Comparison of ENCODE assay signal across 1 cellular context in the genomic region with DNA sequence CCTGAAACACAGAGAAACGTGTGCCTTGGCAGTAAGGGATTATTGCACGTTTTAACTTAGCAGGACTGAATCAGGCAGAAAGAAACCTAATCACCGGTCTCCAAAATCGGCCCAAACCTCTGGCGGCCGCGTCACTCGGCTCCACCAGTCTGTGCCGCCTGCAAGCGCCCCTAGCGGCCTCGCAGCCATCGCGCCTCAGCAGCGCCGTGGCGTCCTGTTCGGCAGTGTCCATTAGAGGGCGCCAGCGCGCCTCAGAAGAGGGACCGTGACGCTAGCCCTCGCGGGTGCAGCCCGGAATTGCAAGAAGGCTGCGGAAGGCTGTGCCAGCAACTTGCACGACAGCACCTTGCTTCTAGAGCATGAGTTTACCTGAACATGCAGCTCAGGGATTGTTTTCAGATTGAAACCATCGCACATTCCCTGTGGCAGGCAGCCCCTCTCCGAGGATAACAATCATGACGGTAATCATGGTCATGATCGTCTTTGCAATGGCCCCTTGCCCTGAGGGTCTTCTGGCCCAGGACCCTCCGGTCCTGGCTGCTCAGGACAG.
TF ChIP-seq lines count a peak whose summit lies in the region.

No MANE protein-coding gene starts in this region.

TF ChIP-seq in HepG2, 621 proteins besides CTCF, POLR2A, EP300 and RAD21 (continued from another document and continues in another):
- TF ChIP-seq ARID5B (CRISPR knock-in tag; IDR thresholded peaks at IDR 0.05) = peak; percentile 76
- no peak for TF ChIP-seq KIAA2018 (CRISPR knock-in tag; IDR thresholded peaks at IDR 0.05; ENCODE audit: borderline replicate concordance)
- TF ChIP-seq THAP9 (CRISPR knock-in tag; IDR thresholded peaks at IDR 0.05; ENCODE audit: borderline replicate concordance) = peak; percentile 70; the same call in 1 of the 2 replicates
- no peak for TF ChIP-seq EHMT2 (IDR thresholded peaks at IDR 0.05; ENCODE audit: borderline replicate concordance, low read depth, low read length)
- TF ChIP-seq ZBTB26 (CRISPR knock-in tag; IDR thresholded peaks at IDR 0.05; ENCODE audit: borderline replicate concordance) = peak; percentile 56; the same call in 1 of the 2 replicates
- TF ChIP-seq, protein P1, sequence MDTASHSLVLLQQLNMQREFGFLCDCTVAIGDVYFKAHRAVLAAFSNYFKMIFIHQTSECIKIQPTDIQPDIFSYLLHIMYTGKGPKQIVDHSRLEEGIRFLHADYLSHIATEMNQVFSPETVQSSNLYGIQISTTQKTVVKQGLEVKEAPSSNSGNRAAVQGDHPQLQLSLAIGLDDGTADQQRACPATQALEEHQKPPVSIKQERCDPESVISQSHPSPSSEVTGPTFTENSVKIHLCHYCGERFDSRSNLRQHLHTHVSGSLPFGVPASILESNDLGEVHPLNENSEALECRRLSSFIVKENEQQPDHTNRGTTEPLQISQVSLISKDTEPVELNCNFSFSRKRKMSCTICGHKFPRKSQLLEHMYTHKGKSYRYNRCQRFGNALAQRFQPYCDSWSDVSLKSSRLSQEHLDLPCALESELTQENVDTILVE (CRISPR knock-in tag; IDR thresholded peaks at IDR 0.05) = peak; percentile 54; the same call in 1 of the 2 replicates
- 0 out of 2 replicates have a peak, but pooled peaks have one; percentile 75 for TF ChIP-seq SSRP1 (CRISPR knock-in tag; IDR thresholded peaks at IDR 0.05)
- TF ChIP-seq, protein P2, sequence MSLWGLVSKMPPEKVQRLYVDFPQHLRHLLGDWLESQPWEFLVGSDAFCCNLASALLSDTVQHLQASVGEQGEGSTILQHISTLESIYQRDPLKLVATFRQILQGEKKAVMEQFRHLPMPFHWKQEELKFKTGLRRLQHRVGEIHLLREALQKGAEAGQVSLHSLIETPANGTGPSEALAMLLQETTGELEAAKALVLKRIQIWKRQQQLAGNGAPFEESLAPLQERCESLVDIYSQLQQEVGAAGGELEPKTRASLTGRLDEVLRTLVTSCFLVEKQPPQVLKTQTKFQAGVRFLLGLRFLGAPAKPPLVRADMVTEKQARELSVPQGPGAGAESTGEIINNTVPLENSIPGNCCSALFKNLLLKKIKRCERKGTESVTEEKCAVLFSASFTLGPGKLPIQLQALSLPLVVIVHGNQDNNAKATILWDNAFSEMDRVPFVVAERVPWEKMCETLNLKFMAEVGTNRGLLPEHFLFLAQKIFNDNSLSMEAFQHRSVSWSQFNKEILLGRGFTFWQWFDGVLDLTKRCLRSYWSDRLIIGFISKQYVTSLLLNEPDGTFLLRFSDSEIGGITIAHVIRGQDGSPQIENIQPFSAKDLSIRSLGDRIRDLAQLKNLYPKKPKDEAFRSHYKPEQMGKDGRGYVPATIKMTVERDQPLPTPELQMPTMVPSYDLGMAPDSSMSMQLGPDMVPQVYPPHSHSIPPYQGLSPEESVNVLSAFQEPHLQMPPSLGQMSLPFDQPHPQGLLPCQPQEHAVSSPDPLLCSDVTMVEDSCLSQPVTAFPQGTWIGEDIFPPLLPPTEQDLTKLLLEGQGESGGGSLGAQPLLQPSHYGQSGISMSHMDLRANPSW (CRISPR knock-in tag; IDR thresholded peaks at IDR 0.05; ENCODE audit: borderline replicate concordance) = 0 out of 2 replicates have a peak, but pooled peaks have one; percentile 33
- TF ChIP-seq PHF21A (CRISPR knock-in tag; IDR thresholded peaks at IDR 0.05) = peak; percentile 61; the same call in 1 of the 2 replicates
- TF ChIP-seq, protein P3, sequence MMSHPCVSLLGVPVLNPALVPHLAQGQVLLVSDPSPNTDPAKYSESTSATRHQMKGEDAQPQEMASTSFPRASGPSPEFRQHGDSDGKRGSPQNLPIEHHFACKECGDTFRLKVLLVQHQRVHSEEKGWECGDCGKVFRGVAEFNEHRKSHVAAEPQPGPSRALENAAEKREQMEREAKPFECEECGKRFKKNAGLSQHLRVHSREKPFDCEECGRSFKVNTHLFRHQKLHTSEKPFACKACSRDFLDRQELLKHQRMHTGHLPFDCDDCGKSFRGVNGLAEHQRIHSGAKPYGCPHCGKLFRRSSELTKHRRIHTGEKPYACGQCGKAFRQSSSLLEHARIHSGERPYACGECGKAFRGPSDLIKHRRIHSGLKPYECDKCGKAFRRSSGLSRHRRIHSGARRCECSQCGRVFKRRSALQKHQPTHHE (CRISPR knock-in tag; IDR thresholded peaks at IDR 0.05; ENCODE audit: borderline replicate concordance) = no peak
- 0 out of 2 replicates have a peak, but pooled peaks have one; percentile 52 for TF ChIP-seq RXRA (CRISPR knock-in tag; IDR thresholded peaks at IDR 0.05)
- TF ChIP-seq ZNF260 (CRISPR knock-in tag; IDR thresholded peaks at IDR 0.05; ENCODE audit: borderline replicate concordance, low read depth) = no peak
- TF ChIP-seq MAZ (IDR thresholded peaks at IDR 0.05; ENCODE audit: borderline replicate concordance, low read depth, low read length) = peak; percentile 48; the same call in 1 of the 2 replicates
- peak; percentile 63 for TF ChIP-seq MAZ (CRISPR knock-in tag; IDR thresholded peaks at IDR 0.05; ENCODE audit: low read depth)
- TF ChIP-seq ZNF792 (CRISPR knock-in tag; IDR thresholded peaks at IDR 0.05) = peak; percentile 59; the same call in 1 of the 2 replicates
- TF ChIP-seq ZNF574 (CRISPR knock-in tag; IDR thresholded peaks at IDR 0.05) = peak; percentile 80
- 0 out of 2 replicates have a peak, but pooled peaks have one; percentile 39 for TF ChIP-seq TP53 (CRISPR knock-in tag; conservative IDR thresholded peaks at IDR 0.05)
- peak; percentile 48; the same call in 1 of the 2 replicates for TF ChIP-seq NCOA2 (CRISPR knock-in tag; IDR thresholded peaks at IDR 0.05)
- peak; percentile 74; the same call in 1 of the 2 replicates for TF ChIP-seq ZNF138 (CRISPR knock-in tag; IDR thresholded peaks at IDR 0.05; ENCODE audit: low read depth)
- peak; percentile 82; the same call in 1 of the 2 replicates for TF ChIP-seq CCDC6 (CRISPR knock-in tag; IDR thresholded peaks at IDR 0.05)
